ENCODE assay signal across 1 cellular context in genomic region chr17:79521225-79521624, GRCh38.
TF ChIP-seq lines count a peak whose summit lies in the region.

No MANE protein-coding gene starts in this region.

TF ChIP-seq in HepG2, 621 proteins besides CTCF, POLR2A, EP300 and RAD21 (continued from another document):
- peak; percentile 30; the same call in 1 of the 2 replicates for TF ChIP-seq MNT (IDR thresholded peaks at IDR 0.05)
- peak; percentile 95 for TF ChIP-seq ZNF282 (IDR thresholded peaks at IDR 0.05; ENCODE audit: partially characterized antibody)
- TF ChIP-seq SOX6 (IDR thresholded peaks at IDR 0.05): peak; percentile 65; the same call in 1 of the 2 replicates
- no peak for TF ChIP-seq SOX6 (CRISPR knock-in tag; IDR thresholded peaks at IDR 0.05)
- TF ChIP-seq RAD51 (IDR thresholded peaks at IDR 0.05; ENCODE audit: borderline replicate concordance): peak; percentile 32; the same call in 1 of the 2 replicates
- TF ChIP-seq LCORL (IDR thresholded peaks at IDR 0.05): 0 out of 2 replicates have a peak, but pooled peaks have one; percentile 44
- no peak for TF ChIP-seq LCORL (CRISPR knock-in tag; IDR thresholded peaks at IDR 0.05)
- TF ChIP-seq EED (CRISPR knock-in tag; IDR thresholded peaks at IDR 0.05): no peak
- peak; percentile 90 for TF ChIP-seq IKZF1 (IDR thresholded peaks at IDR 0.05)
- TF ChIP-seq ARNT (IDR thresholded peaks at IDR 0.05): peak; percentile 74; the same call in 1 of the 2 replicates
- TF ChIP-seq ZNF484 (CRISPR knock-in tag; IDR thresholded peaks at IDR 0.05; ENCODE audit: borderline replicate concordance, low read depth): no peak
- peak; percentile 30; the same call in 1 of the 2 replicates for TF ChIP-seq FOXA1 (IDR thresholded peaks at IDR 0.05)
- TF ChIP-seq FOXA1 (CRISPR knock-in tag; IDR thresholded peaks at IDR 0.05): no peak
- no peak for TF ChIP-seq KDM4B (CRISPR knock-in tag; IDR thresholded peaks at IDR 0.05)
- peak; percentile 53; the same call in 1 of the 2 replicates for TF ChIP-seq PLRG1 (conservative IDR thresholded peaks at IDR 0.05)
- TF ChIP-seq PHB2 (IDR thresholded peaks at IDR 0.05; ENCODE audit: partially characterized antibody): peak; percentile 18
- peak; percentile 53; the same call in 1 of the 2 replicates for TF ChIP-seq FOXP1 (IDR thresholded peaks at IDR 0.05)
- no peak for TF ChIP-seq FOXP1 (CRISPR knock-in tag; IDR thresholded peaks at IDR 0.05)
